ENCODE assay signal across 19 cellular contexts in genomic region chr6:157427969-157428368, GRCh38. TPM values are rescaled to one million over a fixed set of nuclear protein-coding genes. Genes with fewer than 3 reads are reported as not detected.
DNase-seq lines count a peak whose midpoint lies in the region; ATAC-seq and TF ChIP-seq lines count a peak whose summit lies in the region.
"Had no signal": no experiment of that assay in that cellular context is flagged by ENCODE, and none has a peak within 500 bp of the region (broad histone marks: within the 10 kb centered on the region; RNA-seq: fewer than 3 reads in every experiment).

No MANE protein-coding gene starts in this region.

- H3K4me1 ChIP-seq in PC-3 (ENCODE audit: insufficient read depth, low read length): peaks cover 40% of the 10 kb centered on the region
- no peaks in the 10 kb centered on the region for H3K4me1 ChIP-seq in osteoblast (ENCODE audit: insufficient read depth, low read length)

- intact Hi-C loops in PC-3 (cut with micrococcal nuclease): loop anchor here (1.0 to 5.0 kb wide), 5 partner anchors 46 to 185 kb away; partner anchors contain the start of genes TMEM242 and ZDHHC14

- DNase-seq in activated CD4-positive, alpha-beta T cell treated with anti-CD3 and anti-CD28 coated beads for 48 hours: peak; percentile 47
- DNase-seq in activated CD4-positive, alpha-beta T cell treated with anti-CD3 and anti-CD28 coated beads, Interleukin-2, amount 50 U/mL, for 4 hours: no peak
- DNase-seq in PC-3: no peak
- DNase-seq in epithelial cell of proximal tubule (ENCODE audit: low read depth): no peak
- DNase-seq in osteoblast (ENCODE audit: insufficient read length, low spot score, missing footprints): peak; percentile 30
- no peak for DNase-seq in SIG-M5 treated with dmso at 0.1 percent for 504 hours (lab: John Stamatoyannopoulos, UW; ENCODE audit: unreplicated experiment)
- no peak for DNase-seq in superior temporal gyrus (ENCODE audit: extremely low spot score)
- DNase-seq: activated CD4-positive, alpha-beta T cell treated with anti-CD3 and anti-CD28 coated beads, Interleukin-2, amount 50 U/mL, for 48 hours; DMS79 treated with DMSO at 0.1 percent for 48 hours; effector memory CD8-positive, alpha-beta T cell; KG1; MV-4-11; naive thymus-derived CD8-positive, alpha-beta T cell; NCI-H1694 treated with DMSO at 0.1 percent for 48 hours; NCI-H69; SHP77 treated with DMSO at 0.1 percent for 48 hours; T-cell had no signal

- H3K9ac ChIP-seq in PC-3 (ENCODE audit: low read length): peak overlapping the region; percentile 24; the same call in 1 of the 2 replicates

- CTCF ChIA-PET in PC-3 (lab: Charles Lee): interaction anchor here (0.6 to 0.9 kb wide), 2 partner anchors 113 to 167 kb away, joined by 4 to 8 read pairs; no protein-coding TSS in a partner anchor

- H3K9me3 ChIP-seq in PC-3 (ENCODE audit: low read length) (no peaks in the 10 kb centered on the region), osteoblast (ENCODE audit: low read depth, low read length) (no peaks in the 10 kb centered on the region)

- H2AFZ ChIP-seq in PC-3 (ENCODE audit: low read length): peak overlapping the region; percentile 37; the same call in 1 of the 2 replicates
- H2AFZ ChIP-seq in osteoblast (ENCODE audit: low read length): no peak overlapping the region
- H2AFZ ChIP-seq: GM23338 had no signal

- BruUV-seq in PC-3 (replicated peaks; lab: Mats Ljungman, UMichigan): TSS peak; percentile 65

- H3K4me2 ChIP-seq in PC-3 (ENCODE audit: low read length): peak overlapping the region; percentile 83
- H3K4me2 ChIP-seq in osteoblast (ENCODE audit: insufficient read depth, low read length): no peak overlapping the region

- H3K27me3 ChIP-seq in PC-3 (ENCODE audit: low read length) (no peaks in the 10 kb centered on the region), osteoblast (ENCODE audit: insufficient read depth, low read length) (no peaks in the 10 kb centered on the region)

- peak overlapping the region; percentile 55 for H3K27ac ChIP-seq in PC-3 (ENCODE audit: low read length)
- H3K27ac ChIP-seq in osteoblast (ENCODE audit: low read depth, low read length): no peak overlapping the region

- H3K9me2 ChIP-seq in PC-3 (replicated peaks; ENCODE audit: low read length): no peaks in the 10 kb centered on the region

- ATAC-seq in PC-3 (no peak), GM21786 (IDR thresholded peaks at IDR 0.05; ENCODE audit: unreplicated experiment) (no peak)
- ATAC-seq: effector memory CD8-positive, alpha-beta T cell; naive thymus-derived CD8-positive, alpha-beta T cell; T-cell had no signal

- H4K20me1 ChIP-seq in PC-3 (ENCODE audit: low read length) (no peaks in the 10 kb centered on the region), osteoblast (ENCODE audit: insufficient read depth, low read length) (no peaks in the 10 kb centered on the region)

- no peaks in the 10 kb centered on the region for H3K79me2 ChIP-seq in PC-3 (ENCODE audit: low read length)
- H3K79me2 ChIP-seq in osteoblast (ENCODE audit: insufficient read depth, low read length): no peaks in the 10 kb centered on the region

- H3F3A ChIP-seq in PC-3 (ENCODE audit: low read length, unreplicated experiment): no peaks in the 10 kb centered on the region

- TF ChIP-seq CTCF in PC-3 (conservative IDR thresholded peaks at IDR 0.05; ENCODE audit: low read depth, low read length): no peak
- TF ChIP-seq CTCF in epithelial cell of proximal tubule (conservative IDR thresholded peaks at IDR 0.05; ENCODE audit: low read depth, low read length): no peak
- no peak for TF ChIP-seq CTCF in osteoblast (IDR thresholded peaks at IDR 0.05; ENCODE audit: extremely low read depth, low read depth, low read length)

- POLR2A ChIA-PET in PC-3 (lab: Charles Lee; ENCODE audit: unreplicated experiment): interaction anchor here (0.6 kb wide), 1 partner anchor 132 kb away, joined by 3 read pairs; no protein-coding TSS in a partner anchor

- peak overlapping the region; percentile 57; the same call in 1 of the 2 replicates for H3K4me3 ChIP-seq in PC-3 (ENCODE audit: low read length)
- peak overlapping the region; percentile 44 for H3K4me3 ChIP-seq in epithelial cell of proximal tubule (ENCODE audit: low read depth, low read length)
- H3K4me3 ChIP-seq in osteoblast (ENCODE audit: insufficient read depth, low read length): no peak overlapping the region
- H3K4me3 ChIP-seq: GM23338 had no signal

- H3K36me3 ChIP-seq in PC-3 (ENCODE audit: low read depth, low read length) (no peaks in the 10 kb centered on the region), osteoblast (ENCODE audit: insufficient read depth, low read length) (no peaks in the 10 kb centered on the region)

RNA-seq across cellular contexts. Expression of gene ZDHHC14, which starts 47.0 kb away (rescaled TPM):
- 4.9 and 10.6 TPM in 2 replicates for total RNA-seq in PC-3 (2014; rRNA removed)
- 8.8 and 21.4 TPM in 2 replicates for total RNA-seq in epithelial cell of proximal tubule
- 1.4 and 1.8 TPM in 2 replicates for total RNA-seq in osteoblast

Comparison
In these comparisons a context has a peak if more than half of its experiments do, and no peak if none do; other contexts are left out.
1. DNase-seq: peak in activated CD4-positive, alpha-beta T cell treated with anti-CD3 and anti-CD28 coated beads for 48 hours (single experiment) and osteoblast (single experiment); none in activated CD4-positive, alpha-beta T cell treated with anti-CD3 and anti-CD28 coated beads, Interleukin-2, amount 50 U/mL, for 4 hours (0 of 2), PC-3 (single experiment), epithelial cell of proximal tubule (single experiment), SIG-M5 treated with dmso at 0.1 percent for 504 hours (single experiment) and superior temporal gyrus (single experiment).